ENCODE assay signal across 1 cellular context in genomic region chr16:68360547-68360946, GRCh38.
TF ChIP-seq lines count a peak whose summit lies in the region.

No MANE protein-coding gene starts in this region.

TF ChIP-seq in GM23338, 12 proteins besides CTCF, POLR2A, EP300 and RAD21 (continued from another document):
- TF ChIP-seq, protein P1, sequence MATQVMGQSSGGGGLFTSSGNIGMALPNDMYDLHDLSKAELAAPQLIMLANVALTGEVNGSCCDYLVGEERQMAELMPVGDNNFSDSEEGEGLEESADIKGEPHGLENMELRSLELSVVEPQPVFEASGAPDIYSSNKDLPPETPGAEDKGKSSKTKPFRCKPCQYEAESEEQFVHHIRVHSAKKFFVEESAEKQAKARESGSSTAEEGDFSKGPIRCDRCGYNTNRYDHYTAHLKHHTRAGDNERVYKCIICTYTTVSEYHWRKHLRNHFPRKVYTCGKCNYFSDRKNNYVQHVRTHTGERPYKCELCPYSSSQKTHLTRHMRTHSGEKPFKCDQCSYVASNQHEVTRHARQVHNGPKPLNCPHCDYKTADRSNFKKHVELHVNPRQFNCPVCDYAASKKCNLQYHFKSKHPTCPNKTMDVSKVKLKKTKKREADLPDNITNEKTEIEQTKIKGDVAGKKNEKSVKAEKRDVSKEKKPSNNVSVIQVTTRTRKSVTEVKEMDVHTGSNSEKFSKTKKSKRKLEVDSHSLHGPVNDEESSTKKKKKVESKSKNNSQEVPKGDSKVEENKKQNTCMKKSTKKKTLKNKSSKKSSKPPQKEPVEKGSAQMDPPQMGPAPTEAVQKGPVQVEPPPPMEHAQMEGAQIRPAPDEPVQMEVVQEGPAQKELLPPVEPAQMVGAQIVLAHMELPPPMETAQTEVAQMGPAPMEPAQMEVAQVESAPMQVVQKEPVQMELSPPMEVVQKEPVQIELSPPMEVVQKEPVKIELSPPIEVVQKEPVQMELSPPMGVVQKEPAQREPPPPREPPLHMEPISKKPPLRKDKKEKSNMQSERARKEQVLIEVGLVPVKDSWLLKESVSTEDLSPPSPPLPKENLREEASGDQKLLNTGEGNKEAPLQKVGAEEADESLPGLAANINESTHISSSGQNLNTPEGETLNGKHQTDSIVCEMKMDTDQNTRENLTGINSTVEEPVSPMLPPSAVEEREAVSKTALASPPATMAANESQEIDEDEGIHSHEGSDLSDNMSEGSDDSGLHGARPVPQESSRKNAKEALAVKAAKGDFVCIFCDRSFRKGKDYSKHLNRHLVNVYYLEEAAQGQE (IDR thresholded peaks at IDR 0.05; ENCODE audit: unreplicated experiment) = no peak
